ENCODE assay signal across 24 cellular contexts in the genomic region with DNA sequence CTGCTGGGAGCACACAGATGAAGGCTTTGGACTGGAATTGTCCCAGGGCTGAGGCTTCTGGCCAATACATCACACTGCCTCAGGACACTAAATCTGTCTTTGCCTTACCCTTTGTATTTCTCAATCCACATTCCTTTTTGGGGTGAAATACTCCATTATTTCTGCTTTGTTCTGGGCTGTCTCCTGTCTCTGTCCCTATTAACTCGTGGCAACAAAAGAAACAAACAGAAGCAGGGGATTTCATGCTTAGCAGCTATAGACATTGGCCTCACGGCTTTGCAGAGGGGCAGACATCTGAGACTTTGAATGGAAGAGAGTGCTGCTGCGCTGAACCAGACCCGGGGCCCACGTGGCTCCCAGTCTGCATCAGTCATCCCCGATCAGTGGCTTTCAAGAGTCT.
DNase-seq lines count a peak whose midpoint lies in the region; ATAC-seq and TF ChIP-seq lines count a peak whose summit lies in the region.
"Had no signal": no experiment of that assay in that cellular context is flagged by ENCODE, and none has a peak within 500 bp of the region (broad histone marks: within the 10 kb centered on the region; RNA-seq: fewer than 3 reads in every experiment).

No MANE protein-coding gene starts in this region.

- no peaks in the 10 kb centered on the region for H3K79me1 ChIP-seq in neuronal stem cell (ENCODE audit: low read depth, low read length)

- H3K36me3 ChIP-seq in neuronal stem cell (replicated peaks in 1 of 2; ENCODE audit: control insufficient read depth in 2 of 2, insufficient read depth in 2 of 2, low read length in 2 of 2) (no peaks in the 10 kb centered on the region), upper lobe of right lung (no peaks in the 10 kb centered on the region)
- H3K36me3 ChIP-seq: SJSA1, tibial artery had no signal

- POLR2A ChIA-PET in WTC11 (lab: Charles Lee), result no interaction called here

- intact Hi-C loops in upper lobe of right lung (cut with DNase I), result no loop called here

- CTCF ChIA-PET in WTC11 (lab: Charles Lee), result interaction anchor here (1.2 kb wide), 1 partner anchor 54 kb away, joined by 5 read pairs; no protein-coding TSS in a partner anchor

- no peak overlapping the region for H3K4ac ChIP-seq in neuronal stem cell (ENCODE audit: low read length)

- H3K4me1 ChIP-seq in neuronal stem cell (ENCODE audit: control insufficient read depth in 2 of 2, insufficient read depth in 1 of 2, low read depth in 1 of 2, low read length in 2 of 2) (peaks cover 5 to 6% of the 10 kb centered on the region in 2 donors), upper lobe of right lung (peaks cover 23% of the 10 kb centered on the region)
- H3K4me1 ChIP-seq: SJSA1 had no signal

- ATAC-seq in WTC11 (peak; percentile 86), HG03442 (IDR thresholded peaks at IDR 0.05; ENCODE audit: unreplicated experiment) (no peak), upper lobe of right lung (no peak)
- ATAC-seq: effector memory CD8-positive, alpha-beta T cell; left colon had no signal

- no peak overlapping the region for H3K14ac ChIP-seq in neuronal stem cell (ENCODE audit: low read length)

- H3K4me1 Mint-ChIP-seq in WTC11, result peaks cover 24% of the 10 kb centered on the region

- H3K4me3 ChIP-seq in fibroblast of villous mesenchyme (ENCODE audit: low read depth, low read length) (no peak overlapping the region), neuronal stem cell (ENCODE audit: low read length in 2 of 2) (no peak overlapping the region), upper lobe of right lung (no peak overlapping the region)
- H3K4me3 ChIP-seq: SJSA1, tibial artery had no signal

- H3K27ac ChIP-seq in neuronal stem cell (replicated peaks; ENCODE audit: low read length), result peak overlapping the region; percentile 61
- H3K27ac ChIP-seq in upper lobe of right lung, result no peak overlapping the region
- H3K27ac ChIP-seq: SJSA1, tibial artery had no signal

- H2BK15ac ChIP-seq in neuronal stem cell (ENCODE audit: low read length), result no peak overlapping the region

- no peaks in the 10 kb centered on the region for H3K27me3 Mint-ChIP-seq in WTC11 (ENCODE audit: low read depth)
- H3K27me3 Mint-ChIP-seq: CD4-positive, alpha-beta memory T cell; effector memory CD8-positive, alpha-beta T cell had no signal

- no peaks in the 10 kb centered on the region for H3K27me3 ChIP-seq in neuronal stem cell (ENCODE audit: control insufficient read depth in 3 of 3, insufficient read depth in 3 of 3, low read depth in 1 of 3, low read length in 3 of 3)
- no peaks in the 10 kb centered on the region for H3K27me3 ChIP-seq in upper lobe of right lung
- H3K27me3 ChIP-seq: SJSA1, tibial artery had no signal

- no peak overlapping the region for H2BK120ac ChIP-seq in neuronal stem cell (ENCODE audit: low read depth, low read length)

- H2AK5ac ChIP-seq in neuronal stem cell (ENCODE audit: low read depth, low read length), result no peak overlapping the region

- no peak overlapping the region for H4K8ac ChIP-seq in neuronal stem cell (ENCODE audit: low read depth, low read length)

- peak overlapping the region; percentile 68 for H2AFZ ChIP-seq in neuronal stem cell (ENCODE audit: low read length)

- DNase-seq in ELF-1 (ENCODE audit: low read depth, low spot score) (peak; percentile 76), WTC11 (ENCODE audit: low spot score) (no peak), fibroblast of villous mesenchyme (ENCODE audit: low read depth) (peak; percentile 46), neuronal stem cell (ENCODE audit: low spot score) (peak; percentile 67), NCI-H69 (lab: John Stamatoyannopoulos, UW) (no peak), upper lobe of right lung (no peak), Kasumi-1 (lab: John Stamatoyannopoulos, UW) (no peak)
- DNase-seq: ACHN; activated CD8-positive, alpha-beta memory T cell treated with anti-CD3 and anti-CD28 coated beads for 24 hours; CD4-positive, alpha-beta memory T cell; central memory CD4-positive, alpha-beta T cell; DMS79; effector memory CD8-positive, alpha-beta T cell; HCEC 1CT; left colon; NCI-H1417; NCI-H526; nucleus accumbens; retina; stimulated activated naive CD4-positive, alpha-beta T cell; T-helper 2 cell; tibial artery had no signal

- peak overlapping the region; percentile 63; the same call in 1 of the 2 replicates for H3K27ac Mint-ChIP-seq in WTC11
- H3K27ac Mint-ChIP-seq: CD4-positive, alpha-beta memory T cell; effector memory CD8-positive, alpha-beta T cell had no signal

- H3K9ac ChIP-seq in neuronal stem cell (ENCODE audit: low read depth, low read length, poor library complexity), result no peak overlapping the region

- peaks cover 0 to 4% of the 10 kb centered on the region in 2 donors for H3K9me3 ChIP-seq in neuronal stem cell (replicated peaks in 1 of 2; ENCODE audit: control insufficient read depth in 2 of 2, insufficient read depth in 1 of 2, low read depth in 1 of 2, low read length in 2 of 2)
- no peaks in the 10 kb centered on the region for H3K9me3 ChIP-seq in upper lobe of right lung
- H3K9me3 ChIP-seq: SJSA1, tibial artery had no signal

- whole genome bisulfite sequencing in neuronal stem cell (ENCODE audit: extremely low coverage in 2 of 2, insufficient read length in 2 of 2, insufficient replicate concordance in 1 of 2), 2 donors, result no CpG with 5 or more reads among the region's 6 CpGs

- H3K23ac ChIP-seq in neuronal stem cell (ENCODE audit: low read depth, low read length, poor library complexity), result no peak overlapping the region

- H4K91ac ChIP-seq in neuronal stem cell (ENCODE audit: low read depth, low read length, poor library complexity), result no peak overlapping the region

- no peak overlapping the region for H3K18ac ChIP-seq in neuronal stem cell (ENCODE audit: low read length)

- no peak for TF ChIP-seq CTCF in WTC11 (IDR thresholded peaks at IDR 0.05)
- TF ChIP-seq CTCF in fibroblast of villous mesenchyme (IDR thresholded peaks at IDR 0.05; ENCODE audit: insufficient read depth, low read depth, low read length), result no peak
- no peak for TF ChIP-seq CTCF in upper lobe of right lung (IDR thresholded peaks at IDR 0.05)

- H2BK5ac ChIP-seq in neuronal stem cell (ENCODE audit: low read length), result no peak overlapping the region

- no peaks in the 10 kb centered on the region; the same call in 1 of the 2 replicates for H3K36me3 Mint-ChIP-seq in WTC11

- no peak overlapping the region for H3K4me2 ChIP-seq in neuronal stem cell (ENCODE audit: insufficient read depth, low read length, poor library complexity, severe bottlenecking)

- H3K9me3 Mint-ChIP-seq in WTC11, result peaks cover 4% of the 10 kb centered on the region; the same call in 1 of the 2 replicates
- H3K9me3 Mint-ChIP-seq: effector memory CD8-positive, alpha-beta T cell had no signal

- no peak overlapping the region for H3K4me3 Mint-ChIP-seq in WTC11
- H3K4me3 Mint-ChIP-seq: CD4-positive, alpha-beta memory T cell; effector memory CD8-positive, alpha-beta T cell had no signal

- no peak overlapping the region for H2BK12ac ChIP-seq in neuronal stem cell (ENCODE audit: low read length)

TF ChIP-seq in WTC11, 78 proteins besides CTCF, POLR2A, EP300 and RAD21 (continues in another document):
- TF ChIP-seq PRRX2 (CRISPR knock-in tag; IDR thresholded peaks at IDR 0.05) (no peak), ZNF532 (CRISPR knock-in tag; IDR thresholded peaks at IDR 0.05; ENCODE audit: borderline replicate concordance) (no peak), AR (CRISPR knock-in tag; IDR thresholded peaks at IDR 0.05) (no peak)

Comparison
In these comparisons a context has a peak if more than half of its experiments do, and no peak if none do; other contexts are left out.
1. DNase-seq: peak in ELF-1 (single experiment), fibroblast of villous mesenchyme (single experiment) and neuronal stem cell (single experiment); none in WTC11 (single experiment), NCI-H69 (single experiment), upper lobe of right lung (single experiment) and Kasumi-1 (0 of 2).